In the genomic region with DNA sequence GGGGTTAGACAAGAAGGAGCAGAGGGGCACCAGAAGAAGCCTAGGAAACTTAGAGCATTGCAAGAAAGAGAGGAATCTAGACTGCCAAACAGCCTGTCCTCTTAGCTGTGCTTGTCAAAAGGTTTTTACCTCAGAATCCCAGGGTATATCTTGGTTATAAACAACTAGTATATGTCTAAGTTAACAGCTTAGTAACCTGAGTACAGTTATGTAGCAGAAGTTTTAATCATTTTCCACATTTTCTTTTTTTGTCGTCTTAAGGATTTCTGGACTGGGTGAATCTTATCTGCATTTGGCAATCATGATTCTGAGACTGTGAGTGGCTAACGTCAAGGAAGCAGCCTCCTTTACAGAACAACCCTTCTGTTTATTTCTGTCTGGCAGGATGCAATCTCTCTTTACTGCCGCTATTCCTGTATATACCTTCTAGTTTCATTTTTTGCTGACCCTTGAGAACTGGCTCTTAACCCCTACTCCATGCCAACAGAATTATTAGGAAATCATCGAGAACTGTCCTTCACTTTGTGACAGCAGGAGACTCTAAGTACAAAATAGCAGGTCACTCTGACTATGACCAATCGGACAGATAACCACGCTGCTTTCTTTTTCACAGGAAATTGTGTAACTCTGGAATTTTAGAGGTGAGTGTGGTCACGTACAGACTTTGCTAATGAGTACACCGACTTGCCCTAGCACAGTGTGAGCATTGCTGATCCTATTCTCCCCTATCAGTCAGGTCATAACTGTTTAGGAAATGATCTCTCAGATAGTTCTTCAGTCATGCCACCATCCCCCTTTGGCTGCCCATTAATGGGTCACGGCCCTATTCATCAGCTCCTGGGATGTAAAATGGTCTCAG, we compare ENCODE assay signal across 8 cellular contexts. TPM values are rescaled to one million over a fixed set of nuclear protein-coding genes. Genes with fewer than 3 reads are reported as not detected.
A peak's percentile ranks its signal among the peaks of the same experiment; 100 is the strongest.
DNase-seq lines count a peak whose midpoint lies in the region; ATAC-seq and TF ChIP-seq lines count a peak whose summit lies in the region.

No MANE protein-coding gene starts in this region.

- H3K4me3 ChIP-seq in AG04449 (ENCODE audit: low read depth, low read length) (peak overlapping the region; percentile 23), Peyer's patch (peak overlapping the region; percentile 3 to 39 (median 26)), breast epithelium (peak overlapping the region; percentile 36 to 65 (median 45)), right lobe of liver (peak overlapping the region; percentile 20 to 43 (median 42)), testis (peak overlapping the region in 1 of 2 donors; percentile 40)

- peak overlapping the region in 3 of 4 donors; percentile 52 to 63 (median 60) for H3K27ac ChIP-seq in Peyer's patch
- peak overlapping the region; percentile 74 to 78 for H3K27ac ChIP-seq in breast epithelium
- H3K27ac ChIP-seq in right lobe of liver, result peak overlapping the region; percentile 89 to 94 (median 89)
- H3K27ac ChIP-seq in testis, result peak overlapping the region; percentile 55 to 82

- ATAC-seq in GM18519 (IDR thresholded peaks at IDR 0.05; ENCODE audit: low FRiP score, unreplicated experiment) (peak; percentile 99), HG03039 (IDR thresholded peaks at IDR 0.05; ENCODE audit: unreplicated experiment) (peak; percentile 99), right lobe of liver (peak; percentile 71 to 89 (median 76))

- intact Hi-C loops in breast epithelium (cut with DNase I; ENCODE audit: low total_unique reads), result no loop called here
- intact Hi-C loops in right lobe of liver (cut with DNase I), result no loop called here
- intact Hi-C loops in testis (cut with DNase I; ENCODE audit: low total_unique reads), result no loop called here

- no peaks in the 10 kb centered on the region for H3K4me1 ChIP-seq in Peyer's patch
- H3K4me1 ChIP-seq in breast epithelium, result no peaks in the 10 kb centered on the region
- peaks cover 0 to 33% (median 3%) of the 10 kb centered on the region in 4 donors for H3K4me1 ChIP-seq in right lobe of liver
- no peaks in the 10 kb centered on the region for H3K4me1 ChIP-seq in testis

- H3K27me3 ChIP-seq in Peyer's patch (no peaks in the 10 kb centered on the region), breast epithelium (no peaks in the 10 kb centered on the region), right lobe of liver (no peaks in the 10 kb centered on the region), testis (no peaks in the 10 kb centered on the region)

- DNase-seq in AG04449 (ENCODE audit: low read depth, low spot score) (peak; percentile 59), Peyer's patch (no peak), breast epithelium (ENCODE audit: low spot score in 2 of 2) (no peak), right lobe of liver (peak; percentile 55 to 79 (median 56)), testis (no peak), NCI-H526 treated with DMSO at 0.1 percent for 48 hours (lab: John Stamatoyannopoulos, UW) (no peak)

- WGBS in right lobe of liver (ENCODE audit: insufficient coverage, low coverage, low lambda C conversion rate, missing lambda C conversion rate), result 0% methylated on average over 9 of the region's 9 CpGs
- 12 to 21% methylated on average over 9 of the region's 9 CpGs for WGBS in testis, 2 donors

- POLR2A ChIA-PET in AG04449 (lab: Yijun Ruan, JAX), result no interaction called here

- CTCF ChIA-PET in AG04449 (lab: Yijun Ruan, JAX), result interaction anchor here (1.0 to 1.7 kb wide), 2 partner anchors 10 to 12 kb away, joined by 3 read pairs; no protein-coding TSS in a partner anchor

- TF ChIP-seq POLR2A in Peyer's patch (IDR thresholded peaks at IDR 0.05), result no peak
- no peak for TF ChIP-seq POLR2A in breast epithelium (IDR thresholded peaks at IDR 0.05)
- TF ChIP-seq POLR2A in right lobe of liver (IDR thresholded peaks at IDR 0.05), result peak; percentile 87
- no peak for TF ChIP-seq POLR2A in testis (IDR thresholded peaks at IDR 0.05)

- H3K9me3 ChIP-seq in Peyer's patch, result no peaks in the 10 kb centered on the region
- no peaks in the 10 kb centered on the region for H3K9me3 ChIP-seq in breast epithelium
- H3K9me3 ChIP-seq in right lobe of liver, result no peaks in the 10 kb centered on the region
- H3K9me3 ChIP-seq in testis, result no peaks in the 10 kb centered on the region

- H3K36me3 ChIP-seq in Peyer's patch, result no peaks in the 10 kb centered on the region
- H3K36me3 ChIP-seq in breast epithelium, result no peaks in the 10 kb centered on the region
- H3K36me3 ChIP-seq in right lobe of liver, result no peaks in the 10 kb centered on the region
- H3K36me3 ChIP-seq in testis (ENCODE audit: low read depth, missing control alignments), result no peaks in the 10 kb centered on the region

- no peak for TF ChIP-seq CTCF in AG04449 (IDR thresholded peaks at IDR 0.05; ENCODE audit: insufficient read depth, low read length, missing control alignments)
- no peak for TF ChIP-seq CTCF in Peyer's patch (IDR thresholded peaks at IDR 0.05)
- TF ChIP-seq CTCF in breast epithelium (IDR thresholded peaks at IDR 0.05), result no peak
- no peak for TF ChIP-seq CTCF in right lobe of liver (IDR thresholded peaks at IDR 0.05)
- no peak for TF ChIP-seq CTCF in testis (IDR thresholded peaks at IDR 0.05)

RNA-seq across cellular contexts. Expression of gene CP, which starts 3.3 kb away (rescaled TPM):
- total RNA-seq in Peyer's patch (10 to 100 TPM in 3 of 4 donors, 1 to 10 TPM in 1; 4.7 to 37.8 (median 19.2) TPM), breast epithelium (100 to 1,000 TPM in 1 of 3 donors, 10 to 100 TPM in 2; 25.9 to 225 (median 30.2) TPM), right lobe of liver (1,000 to 10,000 TPM; 1,086 to 3,257 (median 1,852) TPM), testis (10 to 100 TPM; 10.3 to 13.8 TPM)
- polyA plus RNA-seq in testis (ENCODE audit: insufficient read depth, low read depth, low replicate concordance), result 6.1 TPM

Comparison
In these comparisons a context has a peak if more than half of its experiments do, and no peak if none do; other contexts are left out.
1. DNase-seq: peak in AG04449 (single experiment) and right lobe of liver (3 of 3); none in Peyer's patch (0 of 3), breast epithelium (0 of 2), testis (single experiment) and NCI-H526 treated with DMSO at 0.1 percent for 48 hours (single experiment).
2. RNA of gene CP, which starts 3.3 kb away (total RNA-seq): 1,086 to 3,257 TPM in right lobe of liver; 25.9 to 225 TPM in breast epithelium, 4.7 to 37.8 TPM in Peyer's patch and 10.3 to 13.8 TPM in testis; every median in the first group is over 4 times any median in the second.
3. Peak in every context shown above with its lines, with median percentiles within 50 percentile points of each other: ATAC-seq and H3K27ac ChIP-seq.